ENCODE assay signal across 13 cellular contexts in genomic region chr5:172564883-172565282, GRCh38.
DNase-seq lines count a peak whose midpoint lies in the region; ATAC-seq, FAIRE-seq and TF ChIP-seq lines count a peak whose summit lies in the region.
"Had no signal": no experiment of that assay in that cellular context is flagged by ENCODE, and none has a peak within 500 bp of the region (broad histone marks: within the 10 kb centered on the region; RNA-seq: fewer than 3 reads in every experiment).

No MANE protein-coding gene starts in this region.

- peak; percentile 29 to 73 (median 60) for ATAC-seq in pancreas

- DNase-seq in DMS79 treated with DMSO at 0.1 percent for 48 hours (lab: John Stamatoyannopoulos, UW) (peak; percentile 33), DMS79 (lab: John Stamatoyannopoulos, UW) (no peak), DMS53 (lab: John Stamatoyannopoulos, UW) (peak; percentile 74), NT2/D1 (ENCODE audit: low read depth, low spot score) (no peak), pancreas (peak in 1 of 6 donors; percentile 43), NCI-H1436 (lab: John Stamatoyannopoulos, UW) (no peak), 8988T (no peak)
- DNase-seq in stimulated activated naive CD4-positive, alpha-beta T cell treated with Interleukin-2 at 50 U/mL for 16 hours (lab: John Stamatoyannopoulos, UW): no peak
- DNase-seq: HCEC 1CT, Peyer's patch, SIG-M5 had no signal

- peaks cover 4% of the 10 kb centered on the region for H3K4me1 ChIP-seq in NT2/D1 (ENCODE audit: insufficient read depth, insufficient read length)
- H3K4me1 ChIP-seq in pancreas: peaks cover 5 to 12% (median 10%) of the 10 kb centered on the region in 3 donors
- H3K4me1 ChIP-seq: BLaER1 treated with 17β-estradiol and CSF1 and Interleukin-3, amounts not matched to agents 10 nM and 100 nM had no signal

- intact Hi-C loops in pancreas (cut with DNase I): no loop called here

- no peaks in the 10 kb centered on the region for H3K9me3 ChIP-seq in NT2/D1 (ENCODE audit: insufficient read depth, low read length)
- no peaks in the 10 kb centered on the region for H3K9me3 ChIP-seq in pancreas
- H3K9me3 ChIP-seq: BLaER1 treated with 17β-estradiol and CSF1 and Interleukin-3, amounts not matched to agents 10 nM and 100 nM; Peyer's patch had no signal

- FAIRE-seq in pancreas (lab: Jason Lieb, UNC): no peak

- H3K4me3 ChIP-seq in NT2/D1 (ENCODE audit: insufficient read length, low read depth): no peak overlapping the region
- H3K4me3 ChIP-seq in pancreas: no peak overlapping the region
- H3K4me3 ChIP-seq: BLaER1 treated with 17β-estradiol and CSF1 and Interleukin-3, amounts not matched to agents 10 nM and 100 nM; Peyer's patch had no signal

- H3K36me3 ChIP-seq in NT2/D1 (ENCODE audit: insufficient read depth, insufficient read length, low read length): no peaks in the 10 kb centered on the region
- no peaks in the 10 kb centered on the region for H3K36me3 ChIP-seq in pancreas
- H3K36me3 ChIP-seq: BLaER1 treated with 17β-estradiol and CSF1 and Interleukin-3, amounts not matched to agents 10 nM and 100 nM; Peyer's patch had no signal

- TF ChIP-seq CTCF in pancreas (IDR thresholded peaks at IDR 0.05): no peak

- WGBS in pancreas, 2 donors: 54 to 57% methylated on average over 4 of the region's 4 CpGs

- H3K9ac ChIP-seq in NT2/D1 (ENCODE audit: insufficient read length, low read depth): peak overlapping the region; percentile 8
- H3K9ac ChIP-seq: BLaER1 treated with 17β-estradiol and CSF1 and Interleukin-3, amounts not matched to agents 10 nM and 100 nM; KMS-11 had no signal

- H3K27me3 ChIP-seq in NT2/D1 (ENCODE audit: insufficient read depth, insufficient read length) (no peaks in the 10 kb centered on the region), pancreas (no peaks in the 10 kb centered on the region)
- H3K27me3 ChIP-seq: BLaER1 treated with 17β-estradiol and CSF1 and Interleukin-3, amounts not matched to agents 10 nM and 100 nM; Peyer's patch had no signal

- peak overlapping the region in 1 of 4 donors; percentile 16 for H3K27ac ChIP-seq in pancreas
- H3K27ac ChIP-seq: BLaER1 treated with 17β-estradiol and CSF1 and Interleukin-3, amounts not matched to agents 10 nM and 100 nM; KMS-11; Peyer's patch had no signal

Comparison
In these comparisons a context has a peak if more than half of its experiments do, and no peak if none do; other contexts are left out.
1. DNase-seq: peak in DMS79 treated with DMSO at 0.1 percent for 48 hours (single experiment) and DMS53 (single experiment); none in DMS79 (single experiment), NT2/D1 (single experiment), stimulated activated naive CD4-positive, alpha-beta T cell treated with Interleukin-2 at 50 U/mL for 16 hours (single experiment), NCI-H1436 (single experiment) and 8988T (single experiment).